Comparison of ENCODE assay signal across 11 cellular contexts in the genomic region with DNA sequence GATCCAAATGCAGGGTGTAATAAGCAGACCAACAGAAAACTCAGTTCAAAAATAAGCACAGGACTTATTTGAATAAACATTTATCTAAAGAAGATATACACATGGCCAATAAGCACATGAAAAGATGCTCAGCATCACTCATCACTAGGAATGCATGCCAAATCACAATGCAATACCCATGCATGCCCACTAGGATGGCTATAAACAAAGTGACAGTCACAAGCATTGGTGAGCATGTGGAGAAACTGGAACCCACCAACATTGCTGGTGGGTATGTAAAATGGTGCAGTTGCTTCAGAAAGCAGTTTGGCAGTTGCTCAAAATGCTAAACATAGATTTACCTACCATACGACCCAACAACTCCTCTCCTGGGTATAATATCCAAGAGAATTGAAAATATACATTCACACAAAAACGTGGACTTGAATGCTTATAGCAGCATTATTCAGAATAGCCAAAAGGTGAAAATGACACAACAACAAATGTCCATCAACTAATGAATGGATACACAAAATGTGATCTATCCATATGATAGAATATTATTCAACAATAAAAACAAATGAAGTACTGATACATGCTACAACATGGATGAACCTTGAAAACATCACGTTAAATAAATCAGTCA. TPM values are rescaled to one million over a fixed set of nuclear protein-coding genes. Genes with fewer than 3 reads are reported as not detected.
A peak's percentile ranks its signal among the peaks of the same experiment; 100 is the strongest.
DNase-seq lines count a peak whose midpoint lies in the region; ATAC-seq, FAIRE-seq and TF ChIP-seq lines count a peak whose summit lies in the region.
"Had no signal": no experiment of that assay in that cellular context is flagged by ENCODE, and none has a peak within 500 bp of the region (broad histone marks: within the 10 kb centered on the region; RNA-seq: fewer than 3 reads in every experiment).

No MANE protein-coding gene starts in this region.

- H3K4me1 Mint-ChIP-seq in effector memory CD8-positive, alpha-beta T cell (ENCODE audit: low read depth in 2 of 2) = peaks cover 14 to 28% of the 10 kb centered on the region in 2 donors

- no peak overlapping the region for H3K4me3 Mint-ChIP-seq in effector memory CD8-positive, alpha-beta T cell

- peaks cover 9% of the 10 kb centered on the region for H3K36me3 Mint-ChIP-seq in effector memory CD8-positive, alpha-beta T cell (ENCODE audit: insufficient read depth)

- H3K4me3 ChIP-seq in cardiac muscle cell (no peak overlapping the region), heart right ventricle (no peak overlapping the region)
- H3K4me3 ChIP-seq: adrenal gland, SJSA1 had no signal

- intact Hi-C loops in Right ventricle myocardium inferior (cut with DNase I) (no loop called here), heart right ventricle (cut with DNase I) (no loop called here), sciatic nerve (cut with DNase I) (no loop called here)

- DNase-seq in cardiac muscle cell (ENCODE audit: low read depth in 1 of 2, low spot score in 1 of 2) (no peak), Right ventricle myocardium inferior (ENCODE audit: missing footprints) (no peak), RCC 7860 (ENCODE audit: low spot score) (peak; percentile 22), heart right ventricle (no peak), urothelium cell line (ENCODE audit: low spot score) (no peak), sciatic nerve (ENCODE audit: low spot score) (no peak)
- DNase-seq in effector memory CD8-positive, alpha-beta T cell = no peak
- DNase-seq: adrenal gland had no signal

- 64 to 81% methylated on average over 3 of the region's 3 CpGs for WGBS in heart right ventricle, 2 donors

- TF ChIP-seq CTCF in cardiac muscle cell (IDR thresholded peaks at IDR 0.05; ENCODE audit: low read depth, low read length) = peak; percentile 40
- TF ChIP-seq CTCF in heart right ventricle (IDR thresholded peaks at IDR 0.05) = peak in 8 of 9 donors; percentile 18 to 47 (median 39)

- H3K27ac Mint-ChIP-seq in effector memory CD8-positive, alpha-beta T cell = no peak overlapping the region

- H3K27me3 ChIP-seq in cardiac muscle cell (no peaks in the 10 kb centered on the region), heart right ventricle (no peaks in the 10 kb centered on the region)
- H3K27me3 ChIP-seq: adrenal gland, SJSA1 had no signal

- FAIRE-seq in RCC 7860 (lab: Jason Lieb, UNC) (no peak), urothelium cell line (lab: Jason Lieb, UNC) (peak; percentile 77)
- FAIRE-seq: G401.6 had no signal

- H3K36me3 ChIP-seq in cardiac muscle cell = no peaks in the 10 kb centered on the region
- H3K36me3 ChIP-seq in heart right ventricle = peaks cover 0 to 5% (median 0%) of the 10 kb centered on the region in 9 donors
- H3K36me3 ChIP-seq: adrenal gland, SJSA1 had no signal

- ATAC-seq in Right ventricle myocardium inferior = no peak
- peak in 3 of 8 donors; percentile 28 to 49 (median 30) for ATAC-seq in heart right ventricle
- no peak for ATAC-seq in effector memory CD8-positive, alpha-beta T cell (replicated peaks)
- ATAC-seq in sciatic nerve = no peak
- no peak for ATAC-seq in HG02973 (IDR thresholded peaks at IDR 0.05; ENCODE audit: unreplicated experiment)

- no peaks in the 10 kb centered on the region for H3K9me3 ChIP-seq in cardiac muscle cell (ENCODE audit: low read depth)
- no peaks in the 10 kb centered on the region for H3K9me3 ChIP-seq in heart right ventricle
- H3K9me3 ChIP-seq: adrenal gland, SJSA1 had no signal

- H3K4me1 ChIP-seq in cardiac muscle cell (ENCODE audit: low read depth) = peaks cover 11% of the 10 kb centered on the region
- H3K4me1 ChIP-seq in heart right ventricle = peaks cover 5 to 76% (median 45%) of the 10 kb centered on the region in 9 donors

- H3K9me3 Mint-ChIP-seq in effector memory CD8-positive, alpha-beta T cell = no peaks in the 10 kb centered on the region

- H3K27me3 Mint-ChIP-seq in effector memory CD8-positive, alpha-beta T cell = no peaks in the 10 kb centered on the region

- H3K27ac ChIP-seq in cardiac muscle cell = no peak overlapping the region
- peak overlapping the region in 6 of 10 donors; percentile 41 to 76 (median 60) for H3K27ac ChIP-seq in heart right ventricle
- H3K27ac ChIP-seq: adrenal gland, SJSA1 had no signal

RNA-seq across cellular contexts. Expression of gene UBE2O, which starts 20.1 kb away (rescaled TPM):
- total RNA-seq in cardiac muscle cell (44.9 and 62.6 TPM in 2 replicates), Right ventricle myocardium inferior (35.4 TPM), heart right ventricle (10 to 100 TPM; 31.0 to 39.0 (median 36.9) TPM), sciatic nerve (27.1 TPM)
- polyA plus RNA-seq in cardiac muscle cell (28.5 and 31.9 TPM in 2 replicates), heart right ventricle (10 to 100 TPM in 1 of 2 donors, 1 to 10 TPM in 1; 9.1 to 22.5 TPM)

RNA-seq across cellular contexts. Expression of gene AANAT, which starts 34.6 kb away (rescaled TPM):
- total RNA-seq in cardiac muscle cell = 0.28 and 0.33 TPM in 2 replicates
- 2.1 TPM in 1 of 2 replicates, not detected in the other for polyA plus RNA-seq in cardiac muscle cell
- total RNA-seq in Right ventricle myocardium inferior = not detected
- total RNA-seq in heart right ventricle = under 1 TPM in 1 of 10 donors, not detected in 9; 0.98 TPM
- under 1 TPM in 1 of 2 donors, not detected in 1; 0.73 TPM for polyA plus RNA-seq in heart right ventricle
- not detected for total RNA-seq in sciatic nerve
- total RNA-seq: adrenal gland, SJSA1 had no signal

RNA-seq across cellular contexts. Expression of gene SPHK1, which starts 48.4 kb away (rescaled TPM):
- 19.4 and 24.3 TPM in 2 replicates for total RNA-seq in cardiac muscle cell
- polyA plus RNA-seq in cardiac muscle cell = 14.3 and 18.7 TPM in 2 replicates
- 2.7 TPM for total RNA-seq in Right ventricle myocardium inferior
- 10 to 100 TPM in 2 of 10 donors, 1 to 10 TPM in 8; 1.7 to 17.3 (median 3.2) TPM for total RNA-seq in heart right ventricle
- polyA plus RNA-seq in heart right ventricle = 10 to 100 TPM in 1 of 2 donors, 1 to 10 TPM in 1; 3.5 to 20.8 TPM
- total RNA-seq in sciatic nerve = 19.4 TPM
